In the genomic region with DNA sequence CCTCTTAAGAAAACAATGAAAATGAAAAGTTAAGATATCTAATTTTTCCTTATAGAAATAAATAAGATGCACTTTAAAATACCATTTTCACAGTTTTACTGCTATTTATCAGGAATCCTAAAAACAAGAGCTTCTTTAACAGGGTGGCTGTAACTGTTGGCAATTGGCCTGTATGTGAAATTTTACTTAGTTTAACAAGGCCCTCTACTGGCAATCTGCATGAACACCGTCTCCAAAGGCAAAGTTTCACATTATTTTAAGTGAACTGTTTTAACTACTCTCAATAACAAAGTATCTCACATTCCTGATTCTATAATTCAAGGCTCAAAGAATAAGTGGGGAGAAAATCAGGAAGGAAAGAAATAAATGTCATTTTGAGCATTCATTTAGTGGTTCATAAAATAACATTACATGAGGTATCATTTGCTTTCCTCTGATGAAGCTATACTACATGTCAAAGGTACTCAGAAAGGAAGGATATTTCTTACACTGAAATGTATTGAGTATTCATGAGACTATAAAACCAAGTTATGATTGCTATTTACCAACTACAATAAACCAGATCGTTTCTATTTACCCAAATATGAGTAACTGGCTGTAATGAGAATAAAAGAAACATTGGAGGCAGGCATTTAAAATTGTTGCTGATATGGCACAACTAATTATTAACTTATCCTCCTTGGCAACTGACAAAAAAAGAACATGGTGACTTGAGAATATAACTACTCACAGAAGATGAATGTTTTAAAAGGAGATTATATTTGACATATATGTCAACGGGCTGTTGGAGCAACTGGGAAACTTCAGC, we compare ENCODE assay signal across 8 cellular contexts. TPM values are rescaled to one million over a fixed set of nuclear protein-coding genes. Genes with fewer than 3 reads are reported as not detected.
A peak's percentile ranks its signal among the peaks of the same experiment; 100 is the strongest.
DNase-seq lines count a peak whose midpoint lies in the region; ATAC-seq, FAIRE-seq and TF ChIP-seq lines count a peak whose summit lies in the region.

No MANE protein-coding gene starts in this region.

- H3K27ac ChIP-seq in foreskin keratinocyte: peak overlapping the region; percentile 40
- H3K27ac ChIP-seq in small intestine (ENCODE audit: low read depth in 1 of 2, low read length in 1 of 2): no peak overlapping the region

- peak; percentile 92 for TF ChIP-seq CTCF in foreskin keratinocyte (conservative IDR thresholded peaks at IDR 0.05)

- H3K36me3 ChIP-seq in small intestine (ENCODE audit: control insufficient read depth in 2 of 2, insufficient read depth in 2 of 2, low read length in 2 of 2): no peaks in the 10 kb centered on the region

- H3K4me1 ChIP-seq in foreskin keratinocyte (no peaks in the 10 kb centered on the region), small intestine (ENCODE audit: control insufficient read depth in 2 of 2, insufficient read depth in 1 of 2, low read depth in 1 of 2, low read length in 1 of 2) (peaks cover 0 to 3% of the 10 kb centered on the region in 2 donors)

- ATAC-seq in GM18519 (IDR thresholded peaks at IDR 0.05; ENCODE audit: low FRiP score, unreplicated experiment) (peak; percentile 65), foreskin keratinocyte (peak; percentile 56)

- H3K27me3 ChIP-seq in foreskin keratinocyte (no peaks in the 10 kb centered on the region), small intestine (ENCODE audit: control insufficient read depth in 2 of 2, insufficient read depth in 2 of 2, low read length in 2 of 2) (no peaks in the 10 kb centered on the region)

- no peaks in the 10 kb centered on the region for H3K9me3 ChIP-seq in small intestine (ENCODE audit: control insufficient read depth, low read depth)

- no peak overlapping the region for H3K4me3 ChIP-seq in small intestine (ENCODE audit: low read depth in 1 of 2, low read length in 2 of 2)

- WGBS in small intestine, 3 donors: 27 to 32% (median 28%) methylated on average over 3 of the region's 3 CpGs

- DNase-seq in HTR-8/SVneo (ENCODE audit: insufficient read length, low spot score) (peak; percentile 31), SK-N-DZ (ENCODE audit: low spot score) (peak; percentile 56), foreskin keratinocyte (peak; percentile 13 to 45), small intestine (peak; percentile 50), KG1 (lab: John Stamatoyannopoulos, UW) (no peak), HPDE6-E6E7 (ENCODE audit: extremely low spot score) (no peak)

- FAIRE-seq in A204.1 (lab: Jason Lieb, UNC): peak; percentile 67
- FAIRE-seq in HTR-8/SVneo (lab: Jason Lieb, UNC): no peak
- FAIRE-seq in small intestine (lab: Jason Lieb, UNC): no peak

RNA-seq across cellular contexts. Expression of a gene that starts 7.0 kb away (rescaled TPM):
- polyA plus RNA-seq in SK-N-DZ (2014; cell fraction: cytosol; rRNA removed): 0.38 and 0.71 TPM in 2 replicates
- polyA plus RNA-seq in SK-N-DZ (2014; cell fraction: nucleus; rRNA removed): 0.43 and 0.89 TPM in 2 replicates
- total RNA-seq in foreskin keratinocyte: 1.3 and 3.0 TPM in 2 replicates
- polyA plus RNA-seq in foreskin keratinocyte (0.79 and 0.92 TPM in 2 replicates), small intestine (1 to 10 TPM in 2 of 3 donors, under 1 TPM in 1; 0.52 to 7.8 (median 7.0) TPM)

Comparison
In these comparisons a context has a peak if more than half of its experiments do, and no peak if none do; other contexts are left out.
1. DNase-seq: peak in HTR-8/SVneo (single experiment), SK-N-DZ (single experiment), foreskin keratinocyte (2 of 2) and small intestine (single experiment); none in KG1 (single experiment) and HPDE6-E6E7 (single experiment).